In the genomic region with DNA sequence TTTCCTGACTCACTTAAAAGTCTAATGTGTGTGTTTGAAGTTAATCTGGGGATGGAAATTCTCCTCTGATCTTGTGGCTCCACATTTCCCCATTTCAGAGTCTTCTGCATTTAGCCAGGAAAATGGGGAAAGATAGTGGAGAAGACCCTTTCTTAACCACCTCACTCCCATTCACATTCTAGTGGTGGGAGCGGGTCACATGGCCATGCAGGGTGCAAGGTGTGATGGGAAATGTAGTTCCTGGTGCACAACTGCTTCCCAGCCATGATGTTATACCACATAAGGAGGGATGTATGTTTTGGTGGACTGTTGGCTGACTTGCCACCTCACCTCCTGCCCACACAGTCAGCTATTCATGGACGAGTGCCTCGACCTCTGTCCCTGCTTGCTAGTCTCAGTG, we compare ENCODE assay signal across 16 cellular contexts.
DNase-seq lines count a peak whose midpoint lies in the region; ATAC-seq and TF ChIP-seq lines count a peak whose summit lies in the region.
"Had no signal": no experiment of that assay in that cellular context is flagged by ENCODE, and none has a peak within 500 bp of the region (broad histone marks: within the 10 kb centered on the region; RNA-seq: fewer than 3 reads in every experiment).

No MANE protein-coding gene starts in this region.

- H3K9me3 ChIP-seq in DND-41 (ENCODE audit: insufficient read depth, low read length, severe bottlenecking) = peaks cover 11% of the 10 kb centered on the region
- H3K9me3 ChIP-seq: ovary had no signal

- no peaks in the 10 kb centered on the region for H3K4me1 ChIP-seq in DND-41 (ENCODE audit: insufficient read depth, low read length)
- H3K4me1 ChIP-seq: ascending aorta, left lung had no signal

- no peak overlapping the region for H3K9ac ChIP-seq in DND-41 (ENCODE audit: low read depth, low read length)

- no peaks in the 10 kb centered on the region for H3K79me2 ChIP-seq in DND-41 (ENCODE audit: insufficient read depth, low read length)

- H3K27me3 ChIP-seq in DND-41 (ENCODE audit: insufficient read depth, low read length, poor library complexity) = no peaks in the 10 kb centered on the region
- no peaks in the 10 kb centered on the region for H3K27me3 ChIP-seq in H7 (ENCODE audit: control insufficient read depth, insufficient read depth, low read length)
- H3K27me3 ChIP-seq: ascending aorta, left lung, ovary had no signal

- ATAC-seq in DND-41 (ENCODE audit: insufficient read depth, low read depth) (peak; percentile 55; the same call in 1 of the 3 replicates), HG02970 (IDR thresholded peaks at IDR 0.05; ENCODE audit: low FRiP score, unreplicated experiment) (no peak), esophagus mucosa (no peak), GM18870 (IDR thresholded peaks at IDR 0.05; ENCODE audit: unreplicated experiment) (no peak)

- no peak overlapping the region for H2AFZ ChIP-seq in DND-41 (ENCODE audit: low read depth, low read length)

- H4K20me1 ChIP-seq in DND-41 (ENCODE audit: insufficient read depth, low read length) = no peaks in the 10 kb centered on the region

- DNase-seq in DND-41 = no peak
- DNase-seq in H7 = peak; percentile 74
- DNase-seq in RPMI7951 (ENCODE audit: low read depth) = peak; percentile 23
- DNase-seq in fibroblast of mammary gland (ENCODE audit: low read depth) = peak; percentile 15
- DNase-seq: activated effector memory CD4-positive, alpha-beta T cell treated with Interleukin-2 at 50 U/mL for 16 hours; NCI-H774; ovary; stimulated activated naive CD4-positive, alpha-beta T cell treated with Interleukin-2 at 50 U/mL for 16 hours had no signal

- H3K36me3 ChIP-seq in DND-41 (ENCODE audit: insufficient read depth, low read length) (no peaks in the 10 kb centered on the region), H7 (replicated peaks; ENCODE audit: control insufficient read depth, insufficient read depth, low read length) (no peaks in the 10 kb centered on the region)
- H3K36me3 ChIP-seq: ascending aorta, left lung, ovary had no signal

- no peak overlapping the region for H3K4me2 ChIP-seq in DND-41 (ENCODE audit: insufficient read depth, low read length)

- H3K27ac ChIP-seq in DND-41 (ENCODE audit: low read length) = no peak overlapping the region
- H3K27ac ChIP-seq: ascending aorta, C4-2B, HL-60, left lung, ovary, SK-N-MC had no signal

- H3K4me3 ChIP-seq in DND-41 (ENCODE audit: low read depth in 1 of 2, low read length in 2 of 2) = no peak overlapping the region
- H3K4me3 ChIP-seq in H7 (ENCODE audit: insufficient read depth, low read depth, low read length) = no peak overlapping the region
- H3K4me3 ChIP-seq in fibroblast of mammary gland (ENCODE audit: control insufficient read depth, low read depth, low read length) = no peak overlapping the region
- H3K4me3 ChIP-seq: ascending aorta, left lung, ovary, SK-N-MC had no signal

- TF ChIP-seq CTCF in DND-41 (IDR thresholded peaks at IDR 0.05; ENCODE audit: borderline replicate concordance, extremely low read depth, low read length, poor library complexity, severe bottlenecking) = no peak
- no peak for TF ChIP-seq CTCF in fibroblast of mammary gland (conservative IDR thresholded peaks at IDR 0.05; ENCODE audit: control insufficient read depth, insufficient read depth, low read depth, low read length)
